ENCODE assay signal across 1 cellular context in genomic region chr11:102518296-102519094, GRCh38.
TF ChIP-seq lines count a peak whose summit lies in the region.

No MANE protein-coding gene starts in this region.

TF ChIP-seq in GM23338, 12 proteins besides CTCF, POLR2A, EP300 and RAD21 (continued from another document):
- TF ChIP-seq REST (IDR thresholded peaks at IDR 0.05; ENCODE audit: unreplicated experiment) (no peak), EZH2phosphoT487 (IDR thresholded peaks at IDR 0.05; ENCODE audit: unreplicated experiment) (no peak), POLR2AphosphoS5 (IDR thresholded peaks at IDR 0.05; ENCODE audit: low read depth) (no peak), EZH2 (IDR thresholded peaks at IDR 0.05; ENCODE audit: low read depth, unreplicated experiment) (no peak), ETS1 (IDR thresholded peaks at IDR 0.05) (no peak), ZNF331 (CRISPR knock-in tag; IDR thresholded peaks at IDR 0.05; ENCODE audit: low read depth) (no peak), ZNF114 (CRISPR knock-in tag; IDR thresholded peaks at IDR 0.05) (no peak)
